1 cellular context compared by ENCODE assay signal in the genomic region with DNA sequence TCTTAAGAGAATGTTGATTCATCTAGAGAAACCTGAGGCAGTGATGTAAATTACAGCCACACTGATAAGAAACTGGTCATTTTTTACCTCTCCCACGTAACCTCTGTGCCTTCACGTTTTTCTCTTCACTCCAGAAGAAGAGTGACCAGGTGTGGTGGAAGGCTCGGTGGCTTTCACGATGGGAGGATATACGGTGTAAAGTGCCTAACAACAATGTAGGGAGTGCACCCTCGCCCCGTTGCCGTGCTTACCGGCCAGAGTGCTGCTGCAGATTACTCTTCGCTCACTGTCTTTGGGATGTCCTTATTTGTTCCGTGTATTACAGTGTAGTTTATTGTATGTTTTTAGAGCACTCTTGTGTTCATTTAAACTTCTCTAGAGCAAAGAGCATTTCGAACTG.
TF ChIP-seq lines count a peak whose summit lies in the region.

No MANE protein-coding gene starts in this region.

TF ChIP-seq in SK-N-SH treated with all-trans-retinoic acid at 6 μM for 48 hours, 23 proteins besides CTCF, POLR2A, EP300 and RAD21 (continued from another document):
- TF ChIP-seq, protein P1, sequence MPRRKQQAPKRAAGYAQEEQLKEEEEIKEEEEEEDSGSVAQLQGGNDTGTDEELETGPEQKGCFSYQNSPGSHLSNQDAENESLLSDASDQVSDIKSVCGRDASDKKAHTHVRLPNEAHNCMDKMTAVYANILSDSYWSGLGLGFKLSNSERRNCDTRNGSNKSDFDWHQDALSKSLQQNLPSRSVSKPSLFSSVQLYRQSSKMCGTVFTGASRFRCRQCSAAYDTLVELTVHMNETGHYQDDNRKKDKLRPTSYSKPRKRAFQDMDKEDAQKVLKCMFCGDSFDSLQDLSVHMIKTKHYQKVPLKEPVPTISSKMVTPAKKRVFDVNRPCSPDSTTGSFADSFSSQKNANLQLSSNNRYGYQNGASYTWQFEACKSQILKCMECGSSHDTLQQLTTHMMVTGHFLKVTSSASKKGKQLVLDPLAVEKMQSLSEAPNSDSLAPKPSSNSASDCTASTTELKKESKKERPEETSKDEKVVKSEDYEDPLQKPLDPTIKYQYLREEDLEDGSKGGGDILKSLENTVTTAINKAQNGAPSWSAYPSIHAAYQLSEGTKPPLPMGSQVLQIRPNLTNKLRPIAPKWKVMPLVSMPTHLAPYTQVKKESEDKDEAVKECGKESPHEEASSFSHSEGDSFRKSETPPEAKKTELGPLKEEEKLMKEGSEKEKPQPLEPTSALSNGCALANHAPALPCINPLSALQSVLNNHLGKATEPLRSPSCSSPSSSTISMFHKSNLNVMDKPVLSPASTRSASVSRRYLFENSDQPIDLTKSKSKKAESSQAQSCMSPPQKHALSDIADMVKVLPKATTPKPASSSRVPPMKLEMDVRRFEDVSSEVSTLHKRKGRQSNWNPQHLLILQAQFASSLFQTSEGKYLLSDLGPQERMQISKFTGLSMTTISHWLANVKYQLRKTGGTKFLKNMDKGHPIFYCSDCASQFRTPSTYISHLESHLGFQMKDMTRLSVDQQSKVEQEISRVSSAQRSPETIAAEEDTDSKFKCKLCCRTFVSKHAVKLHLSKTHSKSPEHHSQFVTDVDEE (CRISPR knock-in tag; IDR thresholded peaks at IDR 0.05), result no peak
- TF ChIP-seq ZNF70 (CRISPR knock-in tag; IDR thresholded peaks at IDR 0.05), result no peak
- no peak for TF ChIP-seq CSDC2 (CRISPR knock-in tag; IDR thresholded peaks at IDR 0.05)
- no peak for TF ChIP-seq ARNTL (CRISPR knock-in tag; IDR thresholded peaks at IDR 0.05; ENCODE audit: borderline replicate concordance, low read depth)
- no peak for TF ChIP-seq OSR1 (CRISPR knock-in tag; IDR thresholded peaks at IDR 0.05)
- TF ChIP-seq, protein P2, sequence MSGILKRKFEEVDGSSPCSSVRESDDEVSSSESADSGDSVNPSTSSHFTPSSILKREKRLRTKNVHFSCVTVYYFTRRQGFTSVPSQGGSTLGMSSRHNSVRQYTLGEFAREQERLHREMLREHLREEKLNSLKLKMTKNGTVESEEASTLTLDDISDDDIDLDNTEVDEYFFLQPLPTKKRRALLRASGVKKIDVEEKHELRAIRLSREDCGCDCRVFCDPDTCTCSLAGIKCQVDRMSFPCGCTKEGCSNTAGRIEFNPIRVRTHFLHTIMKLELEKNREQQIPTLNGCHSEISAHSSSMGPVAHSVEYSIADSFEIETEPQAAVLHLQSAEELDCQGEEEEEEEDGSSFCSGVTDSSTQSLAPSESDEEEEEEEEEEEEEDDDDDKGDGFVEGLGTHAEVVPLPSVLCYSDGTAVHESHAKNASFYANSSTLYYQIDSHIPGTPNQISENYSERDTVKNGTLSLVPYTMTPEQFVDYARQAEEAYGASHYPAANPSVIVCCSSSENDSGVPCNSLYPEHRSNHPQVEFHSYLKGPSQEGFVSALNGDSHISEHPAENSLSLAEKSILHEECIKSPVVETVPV (CRISPR knock-in tag; IDR thresholded peaks at IDR 0.05), result no peak
- no peak for TF ChIP-seq SNAI2 (CRISPR knock-in tag; IDR thresholded peaks at IDR 0.05)
